24 cellular contexts compared by ENCODE assay signal in the genomic region with DNA sequence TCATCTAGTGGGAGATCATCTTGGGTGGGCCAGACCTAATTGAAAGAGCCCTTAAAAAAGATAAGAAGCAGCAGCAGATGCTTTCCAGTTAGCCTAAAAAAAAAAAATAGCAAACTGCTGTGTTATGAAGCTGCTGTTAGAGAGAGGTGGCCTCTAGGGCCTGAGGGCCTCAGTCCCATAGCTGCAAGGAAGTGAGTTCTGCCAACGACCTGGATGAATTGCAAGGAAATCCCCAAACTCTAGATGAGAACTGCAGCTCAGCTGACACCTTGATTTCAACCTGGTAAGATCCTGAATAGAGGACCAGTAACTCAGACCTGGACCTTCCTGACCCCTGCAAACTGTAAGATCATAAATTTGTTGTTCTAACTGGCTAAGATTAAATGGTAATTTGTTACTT.
"Had no signal": no experiment of that assay in that cellular context is flagged by ENCODE, and none has a peak within 500 bp of the region (broad histone marks: within the 10 kb centered on the region; RNA-seq: fewer than 3 reads in every experiment).

No MANE protein-coding gene starts in this region.

- H3K4me3 ChIP-seq: adrenal gland, Peyer's patch, SJSA1 had no signal

- H3K9me3 Mint-ChIP-seq: activated CD4-positive, alpha-beta memory T cell treated with anti-CD3 and anti-CD28 coated beads for 36 hours; activated CD4-positive, alpha-beta T cell treated with anti-CD3 and anti-CD28 coated beads, Interleukin-2, amount 10 ng/mL, durations not matched to agents 7 days and 5 days; activated naive CD4-positive, alpha-beta T cell treated with anti-CD3 and anti-CD28 coated beads, Interleukin-2, amount 10 ng/mL, durations not matched to agents 7 days and 5 days; activated naive CD8-positive, alpha-beta T cell treated with anti-CD3 and anti-CD28 coated beads, Interleukin-2, amount 10 ng/mL, durations not matched to agents 7 days and 5 days; activated T-cell treated with anti-CD3 and anti-CD28 coated beads, Interleukin-2, amount 50 U/mL, for 4 hours; T-helper 2 cell treated with Interferon-gamma antibody and Interleukin-4, amounts not matched to agents 5 μg/mL and 100 μg/mL, for 36 hours had no signal

- H3K36me3 ChIP-seq: adrenal gland, Peyer's patch, SJSA1 had no signal

- H3K4me3 Mint-ChIP-seq: activated CD4-positive, alpha-beta memory T cell treated with anti-CD3 and anti-CD28 coated beads for 36 hours; activated CD4-positive, alpha-beta T cell treated with anti-CD3 and anti-CD28 coated beads, Interleukin-2, amount 10 ng/mL, durations not matched to agents 7 days and 5 days; activated naive CD4-positive, alpha-beta T cell treated with anti-CD3 and anti-CD28 coated beads, Interleukin-2, amount 10 ng/mL, durations not matched to agents 7 days and 5 days; activated naive CD8-positive, alpha-beta T cell treated with anti-CD3 and anti-CD28 coated beads, Interleukin-2, amount 10 ng/mL, durations not matched to agents 7 days and 5 days; activated T-cell treated with anti-CD3 and anti-CD28 coated beads, Interleukin-2, amount 50 U/mL, for 4 hours; T-helper 2 cell treated with Interferon-gamma antibody and Interleukin-4, amounts not matched to agents 5 μg/mL and 100 μg/mL, for 36 hours had no signal

- H3K27me3 ChIP-seq: adrenal gland, Peyer's patch, SJSA1 had no signal

- H3K27ac ChIP-seq: adrenal gland, Peyer's patch, RWPE1, SJSA1 had no signal

- ATAC-seq: activated T-cell treated with anti-CD3 and anti-CD28 coated beads, Interleukin-2, amount 50 U/mL, for 4 hours; SK-N-SH treated with all-trans-retinoic acid at 6 μM for 48 hours had no signal

- H3K9me3 ChIP-seq: adrenal gland, Peyer's patch, SJSA1 had no signal

- H3K4me1 Mint-ChIP-seq: activated CD4-positive, alpha-beta T cell treated with anti-CD3 and anti-CD28 coated beads, Interleukin-2, amount 10 ng/mL, durations not matched to agents 7 days and 5 days; activated naive CD4-positive, alpha-beta T cell treated with anti-CD3 and anti-CD28 coated beads, Interleukin-2, amount 10 ng/mL, durations not matched to agents 7 days and 5 days; activated naive CD8-positive, alpha-beta T cell treated with anti-CD3 and anti-CD28 coated beads, Interleukin-2, amount 10 ng/mL, durations not matched to agents 7 days and 5 days had no signal

- DNase-seq: activated CD4-positive, alpha-beta memory T cell treated with anti-CD3 and anti-CD28 coated beads for 36 hours; activated CD4-positive, alpha-beta T cell treated with anti-CD3 and anti-CD28 coated beads, Interleukin-2, amount 10 ng/mL, durations not matched to agents 7 days and 5 days; activated CD4-positive, CD25-positive, alpha-beta regulatory T cell; activated CD8-positive, alpha-beta memory T cell treated with anti-CD3 and anti-CD28 coated beads for 24 hours; activated gamma-delta T cell; activated naive CD4-positive, alpha-beta T cell treated with anti-CD3 and anti-CD28 coated beads, Interleukin-2, amount 10 ng/mL, durations not matched to agents 7 days and 5 days; activated naive CD8-positive, alpha-beta T cell treated with anti-CD3 and anti-CD28 coated beads, Interleukin-2, amount 10 ng/mL, durations not matched to agents 7 days and 5 days; activated T-cell treated with anti-CD3 and anti-CD28 coated beads, Interleukin-2, amount 50 U/mL, for 4 hours; adrenal gland; anterior cingulate cortex; cerebellar nuclear complex; MM.1S; NCI-H1105; NCI-H1436; NCI-H1694 treated with DMSO at 0.1 percent for 48 hours; NCI-H2029 treated with DMSO at 0.1 percent for 48 hours; NCI-H510A treated with DMSO at 0.1 percent for 48 hours; Peyer's patch; Right ventricle myocardium superior; SW 1271 had no signal

- H3K27me3 Mint-ChIP-seq: activated CD4-positive, alpha-beta T cell treated with anti-CD3 and anti-CD28 coated beads, Interleukin-2, amount 10 ng/mL, durations not matched to agents 7 days and 5 days; activated naive CD4-positive, alpha-beta T cell treated with anti-CD3 and anti-CD28 coated beads, Interleukin-2, amount 10 ng/mL, durations not matched to agents 7 days and 5 days had no signal

- H3K27ac Mint-ChIP-seq: activated CD4-positive, alpha-beta memory T cell treated with anti-CD3 and anti-CD28 coated beads for 36 hours; activated CD4-positive, alpha-beta T cell treated with anti-CD3 and anti-CD28 coated beads, Interleukin-2, amount 10 ng/mL, durations not matched to agents 7 days and 5 days; activated naive CD4-positive, alpha-beta T cell treated with anti-CD3 and anti-CD28 coated beads, Interleukin-2, amount 10 ng/mL, durations not matched to agents 7 days and 5 days; activated naive CD8-positive, alpha-beta T cell treated with anti-CD3 and anti-CD28 coated beads, Interleukin-2, amount 10 ng/mL, durations not matched to agents 7 days and 5 days; T-helper 2 cell treated with Interferon-gamma antibody and Interleukin-4, amounts not matched to agents 5 μg/mL and 100 μg/mL, for 36 hours had no signal

- H3K4me1 ChIP-seq: adrenal gland, Peyer's patch, SJSA1 had no signal

- H3K36me3 Mint-ChIP-seq: activated CD4-positive, alpha-beta memory T cell treated with anti-CD3 and anti-CD28 coated beads for 36 hours; activated naive CD4-positive, alpha-beta T cell treated with anti-CD3 and anti-CD28 coated beads, Interleukin-2, amount 10 ng/mL, durations not matched to agents 7 days and 5 days; activated naive CD8-positive, alpha-beta T cell treated with anti-CD3 and anti-CD28 coated beads, Interleukin-2, amount 10 ng/mL, durations not matched to agents 7 days and 5 days had no signal
